ENCODE assay signal across 8 cellular contexts in the genomic region with DNA sequence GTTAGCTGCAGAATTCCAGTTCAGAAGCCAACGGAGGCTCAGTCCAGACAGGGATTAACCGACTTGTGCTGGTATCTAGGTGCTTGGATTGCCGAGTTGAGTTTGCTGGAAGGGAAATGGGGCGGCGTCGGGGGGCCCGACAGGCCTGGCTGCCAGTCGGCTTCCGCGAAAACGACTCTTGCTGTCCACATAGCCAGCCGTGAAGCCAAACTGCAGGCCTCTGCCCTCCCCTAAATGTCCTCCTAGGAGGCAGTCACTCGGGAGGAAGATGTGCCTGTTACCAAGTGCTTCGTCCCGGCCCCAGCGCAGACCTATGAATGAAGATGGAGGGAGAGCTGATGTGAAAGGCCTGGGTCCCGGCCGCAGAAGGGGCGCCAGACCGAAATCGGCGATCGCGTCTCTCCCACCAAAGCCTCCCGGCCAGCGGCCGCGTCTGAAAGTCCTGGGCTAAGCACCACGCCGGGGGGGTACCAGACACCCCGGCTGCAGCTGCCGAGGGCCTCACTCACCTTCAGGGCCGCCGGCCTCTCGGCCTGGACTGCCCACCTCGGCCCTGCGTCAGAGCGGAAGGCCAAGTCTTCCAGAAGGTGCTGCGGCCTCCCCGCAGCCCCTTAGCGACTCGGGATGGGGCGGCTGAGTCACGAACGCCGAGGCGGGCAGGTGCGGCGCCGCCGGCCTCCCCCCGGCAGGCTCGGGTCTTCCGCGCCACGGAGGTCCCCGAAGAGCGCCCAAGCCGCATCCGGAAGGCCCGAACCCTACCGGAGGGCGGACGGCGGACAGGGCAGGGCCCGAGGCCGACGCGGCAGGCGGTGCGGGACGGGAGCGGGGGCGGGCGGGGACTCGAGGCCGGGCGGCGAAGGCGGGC. TPM values are rescaled to one million over a fixed set of nuclear protein-coding genes. Genes with fewer than 3 reads are reported as not detected.
DNase-seq lines count a peak whose midpoint lies in the region; ATAC-seq and TF ChIP-seq lines count a peak whose summit lies in the region.

No MANE protein-coding gene starts in this region.

- peak overlapping the region; percentile 18 to 87 for H3K4me3 ChIP-seq in CD4-positive, alpha-beta memory T cell (ENCODE audit: low read length in 2 of 2)
- H3K4me3 ChIP-seq in prostate gland = peak overlapping the region; percentile 67 to 72

- CTCF ChIA-PET in CD4-positive, alpha-beta memory T cell (lab: Charles Lee; ENCODE audit: partially characterized antibody) = interaction anchor here (0.6 to 2.7 kb wide), 18 partner anchors 9 to 244 kb away, joined by 3 to 14 read pairs (median 5); partner anchors contain the start of genes C2CD2L, CBL, HINFP and HMBS

- H3K27me3 Mint-ChIP-seq in CD4-positive, alpha-beta memory T cell = peaks cover 0 to 1% of the 10 kb centered on the region in 2 donors
- peaks cover 9% of the 10 kb centered on the region for H3K27me3 Mint-ChIP-seq in glutamatergic neuron (ENCODE audit: unreplicated experiment)

- peak overlapping the region; percentile 90 to 97 (median 93) for H3K4me3 Mint-ChIP-seq in CD4-positive, alpha-beta memory T cell
- peak overlapping the region; percentile 87 for H3K4me3 Mint-ChIP-seq in glutamatergic neuron (ENCODE audit: unreplicated experiment)

- TF ChIP-seq CTCF in glutamatergic neuron (IDR thresholded peaks at IDR 0.05; ENCODE audit: partially characterized antibody, unreplicated experiment) (no peak), prostate gland (IDR thresholded peaks at IDR 0.05) (peak in 1 of 4 experiments; percentile 11)

- no peak for TF ChIP-seq POLR2A in prostate gland (IDR thresholded peaks at IDR 0.05)

- H3K4me1 Mint-ChIP-seq in CD4-positive, alpha-beta memory T cell = peaks cover 17 to 45% (median 31%) of the 10 kb centered on the region in 4 donors
- peaks cover 11% of the 10 kb centered on the region for H3K4me1 Mint-ChIP-seq in glutamatergic neuron (ENCODE audit: low read depth, unreplicated experiment)

- peaks cover 17% of the 10 kb centered on the region for H3K36me3 ChIP-seq in CD4-positive, alpha-beta memory T cell (ENCODE audit: insufficient read depth, low read length)
- H3K36me3 ChIP-seq in prostate gland = peaks cover 0 to 7% of the 10 kb centered on the region in 2 donors

- H3K36me3 Mint-ChIP-seq in CD4-positive, alpha-beta memory T cell = peaks cover 19 to 43% of the 10 kb centered on the region in 2 donors
- no peaks in the 10 kb centered on the region for H3K36me3 Mint-ChIP-seq in glutamatergic neuron (ENCODE audit: unreplicated experiment)

- peaks cover 0 to 12% (median 0%) of the 10 kb centered on the region in 8 donors for H3K9me3 Mint-ChIP-seq in CD4-positive, alpha-beta memory T cell
- peaks cover 9% of the 10 kb centered on the region for H3K9me3 Mint-ChIP-seq in glutamatergic neuron (ENCODE audit: unreplicated experiment)

- WGBS in prostate gland = under 1% methylated on average over 77 of the region's 80 CpGs

- POLR2A ChIA-PET in CD4-positive, alpha-beta memory T cell (lab: Charles Lee; ENCODE audit: partially characterized antibody) = interaction anchor here (0.8 to 5.9 kb wide), 43 partner anchors 9 to 656 kb away, joined by 3 to 210 read pairs (median 7); partner anchors contain the start of genes ABCG4, C2CD2L, CBL and CENATAC

- peak overlapping the region; percentile 81 for H3K27ac ChIP-seq in CD4-positive, alpha-beta memory T cell (ENCODE audit: low read depth, low read length)
- peak overlapping the region; percentile 93 to 94 for H3K27ac ChIP-seq in prostate gland

- ATAC-seq in GM21619 (IDR thresholded peaks at IDR 0.05; ENCODE audit: unreplicated experiment) = peak; percentile 4

- peak overlapping the region; percentile 92 to 96 (median 93) for H3K27ac Mint-ChIP-seq in CD4-positive, alpha-beta memory T cell
- H3K27ac Mint-ChIP-seq in glutamatergic neuron (ENCODE audit: unreplicated experiment) = peak overlapping the region; percentile 81

- peak; percentile 21 to 64 (median 41) for DNase-seq in CD4-positive, alpha-beta memory T cell
- DNase-seq in NCI-H526 treated with DMSO at 0.1 percent for 48 hours (lab: John Stamatoyannopoulos, UW) = peak; percentile 44
- peak; percentile 39 for DNase-seq in activated gamma-delta T cell treated with Interleukin-2 at 50 U/mL for 16 hours
- DNase-seq in glutamatergic neuron = peak; percentile 50
- DNase-seq in prostate gland (ENCODE audit: low spot score) = peak; percentile 14
- DNase-seq in NCI-H524 treated with DMSO at 0.1 percent for 48 hours (lab: John Stamatoyannopoulos, UW) = no peak
- DNase-seq in NCI-H187 treated with DMSO at 0.1 percent for 48 hours (lab: John Stamatoyannopoulos, UW) = no peak

- intact Hi-C loops in CD4-positive, alpha-beta memory T cell (cut with micrococcal nuclease) = loop anchor here (2.0 kb wide), 1 partner anchor 55 kb away; the partner anchor contains the start of gene ABCG4
- intact Hi-C loops in prostate gland (cut with DNase I) = loop anchor here (5.0 kb wide), 1 partner anchor 103 kb away; no protein-coding TSS in a partner anchor

- H3K4me1 ChIP-seq in CD4-positive, alpha-beta memory T cell (ENCODE audit: insufficient read depth, low read length) = peaks cover 27% of the 10 kb centered on the region
- H3K4me1 ChIP-seq in prostate gland (replicated peaks) = peaks cover 10% of the 10 kb centered on the region

- H3K9me3 ChIP-seq in CD4-positive, alpha-beta memory T cell (ENCODE audit: control insufficient read depth in 1 of 2, low read length in 2 of 2) = no peaks in the 10 kb centered on the region
- no peaks in the 10 kb centered on the region for H3K9me3 ChIP-seq in prostate gland

- no peaks in the 10 kb centered on the region for H3K27me3 ChIP-seq in CD4-positive, alpha-beta memory T cell (ENCODE audit: insufficient read depth, low read length)
- H3K27me3 ChIP-seq in prostate gland (replicated peaks; ENCODE audit: insufficient read depth) = no peaks in the 10 kb centered on the region

RNA-seq across cellular contexts. Expression of gene DPAGT1, which starts 7.5 kb away (rescaled TPM):
- total RNA-seq in CD4-positive, alpha-beta memory T cell = 10 to 100 TPM; 52.0 to 52.3 TPM
- polyA plus RNA-seq in CD4-positive, alpha-beta memory T cell = 10 to 100 TPM; 32.9 to 52.3 TPM
- total RNA-seq in glutamatergic neuron (ENCODE audit: unreplicated experiment) (36.1 TPM), prostate gland (10 to 100 TPM; 39.6 to 49.6 TPM)

RNA-seq across cellular contexts. Expression of gene HMBS, which starts 9.5 kb away (rescaled TPM):
- 1 to 10 TPM; 5.1 to 5.8 TPM for total RNA-seq in CD4-positive, alpha-beta memory T cell
- polyA plus RNA-seq in CD4-positive, alpha-beta memory T cell = 10 to 100 TPM; 17.7 to 21.2 TPM
- total RNA-seq in glutamatergic neuron (ENCODE audit: unreplicated experiment) (30.4 TPM), prostate gland (10 to 100 TPM in 1 of 2 donors, 1 to 10 TPM in 1; 9.2 to 14.3 TPM)

RNA-seq across cellular contexts. Expression of gene C2CD2L, which starts 13.0 kb away (rescaled TPM):
- 10 to 100 TPM; 35.2 to 37.5 TPM for total RNA-seq in CD4-positive, alpha-beta memory T cell
- 10 to 100 TPM in 1 of 2 donors, 1 to 10 TPM in 1; 2.6 to 13.3 TPM for polyA plus RNA-seq in CD4-positive, alpha-beta memory T cell
- 32.8 TPM for total RNA-seq in glutamatergic neuron (ENCODE audit: unreplicated experiment)
- 1 to 10 TPM; 5.1 to 9.0 TPM for total RNA-seq in prostate gland

RNA-seq across cellular contexts. Expression of gene VPS11, which starts 26.6 kb away (rescaled TPM):
- 10 to 100 TPM; 56.2 to 61.2 TPM for total RNA-seq in CD4-positive, alpha-beta memory T cell
- 10 to 100 TPM; 36.0 to 61.7 TPM for polyA plus RNA-seq in CD4-positive, alpha-beta memory T cell
- total RNA-seq in glutamatergic neuron (ENCODE audit: unreplicated experiment) = 32.7 TPM
- 10 to 100 TPM; 41.1 to 49.1 TPM for total RNA-seq in prostate gland

RNA-seq across cellular contexts. Expression of gene HINFP, which starts 27.2 kb away (rescaled TPM):
- total RNA-seq in CD4-positive, alpha-beta memory T cell = 10 to 100 TPM; 70.8 to 75.3 TPM
- polyA plus RNA-seq in CD4-positive, alpha-beta memory T cell = 10 to 100 TPM in 1 of 2 donors, 1 to 10 TPM in 1; 9.3 to 16.0 TPM
- total RNA-seq in glutamatergic neuron (ENCODE audit: unreplicated experiment) (58.1 TPM), prostate gland (10 to 100 TPM; 22.1 to 41.7 TPM)

Comparison
In these comparisons a context has a peak if more than half of its experiments do, and no peak if none do; other contexts are left out.
1. DNase-seq: peak in CD4-positive, alpha-beta memory T cell (5 of 5), NCI-H526 treated with DMSO at 0.1 percent for 48 hours (single experiment), activated gamma-delta T cell treated with Interleukin-2 at 50 U/mL for 16 hours (single experiment), glutamatergic neuron (single experiment) and prostate gland (single experiment); none in NCI-H524 treated with DMSO at 0.1 percent for 48 hours (single experiment) and NCI-H187 treated with DMSO at 0.1 percent for 48 hours (single experiment).